Comparison of ENCODE assay signal across 15 cellular contexts in genomic region chr16:58331024-58331707, GRCh38. TPM values are rescaled to one million over a fixed set of nuclear protein-coding genes. Genes with fewer than 3 reads are reported as not detected.
A peak's percentile ranks its signal among the peaks of the same experiment; 100 is the strongest.
DNase-seq lines count a peak whose midpoint lies in the region; ATAC-seq, FAIRE-seq and TF ChIP-seq lines count a peak whose summit lies in the region.
"Had no signal": no experiment of that assay in that cellular context is flagged by ENCODE, and none has a peak within 500 bp of the region (broad histone marks: within the 10 kb centered on the region; RNA-seq: fewer than 3 reads in every experiment).

No MANE protein-coding gene starts in this region.

- H3K4me3 Mint-ChIP-seq in GM23338: peak overlapping the region; percentile 3; the same call in 1 of the 3 replicates
- H3K4me3 Mint-ChIP-seq in activated T-cell treated with anti-CD3 and anti-CD28 coated beads, Interleukin-2, amount 50 U/mL, for 4 hours: no peak overlapping the region
- H3K4me3 Mint-ChIP-seq: activated T-cell treated with anti-CD3 and anti-CD28 coated beads, Interleukin-2, amount 50 U/mL, for 72 hours; dendritic cell treated with granulocyte-macrophage colony-stimulating factor and Interleukin-4, amounts not matched to agents 40 ng/mL and 50 ng/mL, for 4 days; naive thymus-derived CD4-positive, alpha-beta T cell had no signal

- no peak for FAIRE-seq in GM12891 (lab: Jason Lieb, UNC)

- peak overlapping the region; percentile 59 for H3K4me2 ChIP-seq in BLaER1
- H3K4me2 ChIP-seq in GM23338: peak overlapping the region; percentile 71

- H3K27me3 ChIP-seq in BLaER1 (no peaks in the 10 kb centered on the region), GM23338 (ENCODE audit: insufficient read depth) (no peaks in the 10 kb centered on the region), tibial nerve (no peaks in the 10 kb centered on the region)

- H3K36me3 Mint-ChIP-seq in GM23338 (ENCODE audit: low read depth): no peaks in the 10 kb centered on the region
- no peaks in the 10 kb centered on the region for H3K36me3 Mint-ChIP-seq in activated T-cell treated with anti-CD3 and anti-CD28 coated beads, Interleukin-2, amount 50 U/mL, for 4 hours (ENCODE audit: insufficient read depth)
- H3K36me3 Mint-ChIP-seq: CD14-positive monocyte; naive thymus-derived CD4-positive, alpha-beta T cell had no signal

- H3K36me3 ChIP-seq in BLaER1: no peaks in the 10 kb centered on the region
- no peaks in the 10 kb centered on the region for H3K36me3 ChIP-seq in GM23338 (ENCODE audit: insufficient read depth)
- no peaks in the 10 kb centered on the region for H3K36me3 ChIP-seq in tibial nerve

- TF ChIP-seq CTCF in GM23338 (conservative IDR thresholded peaks at IDR 0.05; ENCODE audit: low read depth in 2 of 2) (no peak), tibial nerve (IDR thresholded peaks at IDR 0.05) (no peak)

- H3K9me3 Mint-ChIP-seq in GM23338: no peaks in the 10 kb centered on the region
- no peaks in the 10 kb centered on the region for H3K9me3 Mint-ChIP-seq in activated T-cell treated with anti-CD3 and anti-CD28 coated beads, Interleukin-2, amount 50 U/mL, for 4 hours
- H3K9me3 Mint-ChIP-seq: activated T-cell treated with anti-CD3 and anti-CD28 coated beads, Interleukin-2, amount 50 U/mL, for 72 hours; dendritic cell treated with granulocyte-macrophage colony-stimulating factor and Interleukin-4, amounts not matched to agents 40 ng/mL and 50 ng/mL, for 4 days; naive thymus-derived CD4-positive, alpha-beta T cell had no signal

- H4K20me1 ChIP-seq in BLaER1 (no peaks in the 10 kb centered on the region), GM23338 (replicated peaks; ENCODE audit: insufficient read depth) (no peaks in the 10 kb centered on the region)

- no peaks in the 10 kb centered on the region for H3K9me3 ChIP-seq in BLaER1
- H3K9me3 ChIP-seq in tibial nerve: no peaks in the 10 kb centered on the region

- 0 out of 2 replicates have a peak, but pooled peaks cover 3% of the 10 kb centered on the region for H3F3A ChIP-seq in GM23338 (replicated peaks; ENCODE audit: low read depth)

- no peaks in the 10 kb centered on the region for H3K79me2 ChIP-seq in GM23338 (replicated peaks; ENCODE audit: insufficient read depth)

- H3K9me2 ChIP-seq in GM23338 (ENCODE audit: insufficient read depth): no peaks in the 10 kb centered on the region

- H3K27ac Mint-ChIP-seq in GM23338: peak overlapping the region; percentile 85
- H3K27ac Mint-ChIP-seq: activated T-cell treated with anti-CD3 and anti-CD28 coated beads, Interleukin-2, amount 50 U/mL, for 72 hours; dendritic cell treated with granulocyte-macrophage colony-stimulating factor and Interleukin-4, amounts not matched to agents 40 ng/mL and 50 ng/mL, for 4 days; naive thymus-derived CD4-positive, alpha-beta T cell had no signal

- peaks cover 3% of the 10 kb centered on the region for H3K27me3 Mint-ChIP-seq in GM23338 (ENCODE audit: insufficient read depth, low read depth, poor library complexity)
- peaks cover 17% of the 10 kb centered on the region for H3K27me3 Mint-ChIP-seq in activated T-cell treated with anti-CD3 and anti-CD28 coated beads, Interleukin-2, amount 50 U/mL, for 4 hours (ENCODE audit: low read depth)

- TF ChIP-seq POLR2A in GM12891 (IDR thresholded peaks at IDR 0.05; ENCODE audit: low read depth, low read length) (no peak), tibial nerve (IDR thresholded peaks at IDR 0.05) (no peak)

- no peak overlapping the region for H3K4me3 ChIP-seq in BLaER1
- peak overlapping the region; percentile 32; the same call in 1 of the 2 replicates for H3K4me3 ChIP-seq in GM23338
- H3K4me3 ChIP-seq in tibial nerve: no peak overlapping the region

- TF ChIP-seq EP300 in tibial nerve (IDR thresholded peaks at IDR 0.05): no peak

- 48 to 50% methylated on average over 12 of the region's 12 CpGs for WGBS in tibial nerve, 2 donors

- ATAC-seq in GM23338 (peak; percentile 96), HG03342 (IDR thresholded peaks at IDR 0.05; ENCODE audit: unreplicated experiment) (no peak)
- no peak for ATAC-seq in activated T-cell treated with anti-CD3 and anti-CD28 coated beads, Interleukin-2, amount 50 U/mL, for 4 hours
- ATAC-seq: activated T-cell treated with anti-CD3 and anti-CD28 coated beads, Interleukin-2, amount 50 U/mL, for 72 hours; naive thymus-derived CD4-positive, alpha-beta T cell had no signal

- H3K4me1 Mint-ChIP-seq in GM23338: peaks cover 19% of the 10 kb centered on the region
- no peaks in the 10 kb centered on the region for H3K4me1 Mint-ChIP-seq in activated T-cell treated with anti-CD3 and anti-CD28 coated beads, Interleukin-2, amount 50 U/mL, for 4 hours (ENCODE audit: low read depth)
- H3K4me1 Mint-ChIP-seq: CD14-positive monocyte; naive thymus-derived CD4-positive, alpha-beta T cell had no signal

- H3K27ac ChIP-seq in BLaER1 (no peak overlapping the region), GM23338 (ENCODE audit: low read depth) (peak overlapping the region; percentile 98), tibial nerve (no peak overlapping the region)

- no peak overlapping the region for H3K9ac ChIP-seq in BLaER1

- no peak overlapping the region; the same call in 1 of the 2 replicates for H2AFZ ChIP-seq in GM23338

- DNase-seq in GM23338 (ENCODE audit: low spot score) (peak; percentile 89), NCI-H748 treated with DMSO at 0.1 percent for 48 hours (lab: John Stamatoyannopoulos, UW) (peak; percentile 3), iPS DF 19.7 (ENCODE audit: low read depth, low spot score) (peak; percentile 69), GM12891 (ENCODE audit: insufficient read length, low spot score) (no peak), tibial nerve (ENCODE audit: low spot score in 2 of 2) (no peak)
- DNase-seq in activated T-cell treated with anti-CD3 and anti-CD28 coated beads, Interleukin-2, amount 50 U/mL, for 4 hours: no peak
- DNase-seq: activated T-cell treated with anti-CD3 and anti-CD28 coated beads, Interleukin-2, amount 50 U/mL, for 72 hours; amniotic stem cell; naive thymus-derived CD4-positive, alpha-beta T cell; NCI-H526 treated with DMSO at 0.1 percent for 48 hours had no signal

- H3K4me1 ChIP-seq in BLaER1: peaks cover 22% of the 10 kb centered on the region
- H3K4me1 ChIP-seq in GM23338 (ENCODE audit: insufficient read depth): peaks cover 25% of the 10 kb centered on the region
- H3K4me1 ChIP-seq in tibial nerve: no peaks in the 10 kb centered on the region

TF ChIP-seq in GM23338, 12 proteins besides CTCF, POLR2A, EP300 and RAD21 (continues in another document):
- no peak for TF ChIP-seq EZH2 (IDR thresholded peaks at IDR 0.05; ENCODE audit: low read depth, unreplicated experiment)
- TF ChIP-seq POLR2AphosphoS5 (IDR thresholded peaks at IDR 0.05; ENCODE audit: low read depth): peak; percentile 76

TF ChIP-seq in GM12891, 5 proteins besides CTCF, POLR2A, EP300 and RAD21:
- TF ChIP-seq POU2F2 (IDR thresholded peaks at IDR 0.05; ENCODE audit: low read depth, low read length): no peak
- no peak for TF ChIP-seq POLR2AphosphoS5 (IDR thresholded peaks at IDR 0.05; ENCODE audit: low read depth, low read length)
- no peak for TF ChIP-seq SPI1 (IDR thresholded peaks at IDR 0.05; ENCODE audit: low read depth, low read length)
- TF ChIP-seq TAF1 (IDR thresholded peaks at IDR 0.05; ENCODE audit: low read depth, low read length): no peak
- TF ChIP-seq PAX5 (IDR thresholded peaks at IDR 0.05; ENCODE audit: insufficient read depth, low read length, severe bottlenecking): no peak
TF ChIP-seq in GM12891: peak in this region for 0.

RNA-seq across cellular contexts. Expression of gene PRSS54, which starts 36.3 kb away (rescaled TPM):
- not detected in 2 replicates for total RNA-seq in GM23338 (2014; rRNA removed; shearing (Covaris generic))
- polyA plus RNA-seq in GM23338 (2016; fragmentation: Nextera tagmentation; extraction: Ambion mirVana): not detected in 2 replicates
- not detected for polyA plus RNA-seq in GM12891 (2012; ENCODE audit: low read depth, missing spikeins)
- total RNA-seq in tibial nerve: not detected
- not detected for total RNA-seq in activated T-cell treated with anti-CD3 and anti-CD28 coated beads, Interleukin-2, amount 50 U/mL, for 4 hours
- total RNA-seq: activated T-cell treated with anti-CD3 and anti-CD28 coated beads, Interleukin-2, amount 50 U/mL, for 72 hours; kidney epithelial cell; naive thymus-derived CD4-positive, alpha-beta T cell had no signal
- polyA plus RNA-seq: CD14-positive monocyte; naive thymus-derived CD4-positive, alpha-beta T cell had no signal

Comparison
In these comparisons a context has a peak if more than half of its experiments do, and no peak if none do; other contexts are left out.
1. DNase-seq: peak in GM23338 (single experiment), NCI-H748 treated with DMSO at 0.1 percent for 48 hours (single experiment) and iPS DF 19.7 (single experiment); none in GM12891 (single experiment), tibial nerve (0 of 2) and activated T-cell treated with anti-CD3 and anti-CD28 coated beads, Interleukin-2, amount 50 U/mL, for 4 hours (single experiment).